In genomic region chr3:147793841-147794240, GRCh38 we compare ENCODE assay signal across 34 cellular contexts.
"Had no signal": no experiment of that assay in that cellular context is flagged by ENCODE, and none has a peak within 500 bp of the region (broad histone marks: within the 10 kb centered on the region; RNA-seq: fewer than 3 reads in every experiment).

No MANE protein-coding gene starts in this region.

- ATAC-seq: left lung; lower lobe of right lung; mucosa of descending colon; natural killer cell treated with Interleukin-12 subunit alpha and Interleukin-12 subunit beta and Interleukin-15 and Interleukin-18, amount 100 ng/mL, for 72 hours; stimulated activated naive CD8-positive, alpha-beta T cell treated with anti-CD3 and anti-CD28 coated beads, Interleukin-15, Interleukin-2, amounts not matched to agents 100 U/mL and 50 U/mL, for 24 hours had no signal

- H3K27me3 Mint-ChIP-seq: activated CD4-positive, alpha-beta memory T cell treated with anti-CD3 and anti-CD28 coated beads for 36 hours; activated CD4-positive, alpha-beta T cell treated with anti-CD3 and anti-CD28 coated beads, Interleukin-2, amount 10 ng/mL, durations not matched to agents 24 days and 14 days; activated naive CD4-positive, alpha-beta T cell treated with anti-CD3 and anti-CD28 coated beads, Interleukin-2, amount 10 ng/mL, durations not matched to agents 7 days and 5 days; activated naive CD8-positive, alpha-beta T cell treated with anti-CD3 and anti-CD28 coated beads, Interleukin-2, amount 10 ng/mL, durations not matched to agents 7 days and 5 days; natural killer cell treated with Interleukin-12 subunit alpha and Interleukin-12 subunit beta and Interleukin-15 and Interleukin-18, amount 100 ng/mL, for 72 hours had no signal

- H3K9me3 Mint-ChIP-seq: activated CD4-positive, alpha-beta memory T cell treated with anti-CD3 and anti-CD28 coated beads for 36 hours; activated CD4-positive, alpha-beta T cell treated with anti-CD3 and anti-CD28 coated beads, Interleukin-2, amount 10 ng/mL, durations not matched to agents 24 days and 14 days; activated naive CD4-positive, alpha-beta T cell treated with anti-CD3 and anti-CD28 coated beads, Interleukin-2, amount 10 ng/mL, durations not matched to agents 7 days and 5 days; activated naive CD8-positive, alpha-beta T cell treated with anti-CD3 and anti-CD28 coated beads, Interleukin-2, amount 10 ng/mL, durations not matched to agents 7 days and 5 days; activated T-helper 1 cell treated with anti-CD3 and anti-CD28 coated beads, Interleukin-12 subunit alpha, Interleukin-12 subunit beta, Interleukin-2, Interleukin-4 antibody, amounts not matched to agents 30 ng/mL and 10 ng/mL and 1 ng/mL, durations not matched to agents 14 hours and 24 hours and 36 hours; T-helper 1 cell treated with Interleukin-12 subunit alpha and Interleukin-12 subunit beta and Interleukin-4 antibody, amounts not matched to agents 30 μg/mL and 1 μg/mL, for 36 hours had no signal

- H3K27ac ChIP-seq: breast epithelium, epithelial cell of prostate, esophagus squamous epithelium, left lung, lower lobe of right lung, right atrium auricular region, spleen, thyroid gland, upper lobe of left lung, vagina had no signal

- H3K4me1 Mint-ChIP-seq: activated CD4-positive, alpha-beta T cell treated with anti-CD3 and anti-CD28 coated beads, Interleukin-2, amount 10 ng/mL, durations not matched to agents 24 days and 14 days; activated naive CD4-positive, alpha-beta T cell treated with anti-CD3 and anti-CD28 coated beads, Interleukin-2, amount 10 ng/mL, durations not matched to agents 7 days and 5 days; activated naive CD8-positive, alpha-beta T cell treated with anti-CD3 and anti-CD28 coated beads, Interleukin-2, amount 10 ng/mL, durations not matched to agents 7 days and 5 days had no signal

- H3K4me3 ChIP-seq: breast epithelium, esophagus squamous epithelium, left lung, lower lobe of right lung, mucosa of descending colon, right atrium auricular region, spleen, thyroid gland, upper lobe of left lung, vagina had no signal

- H3K4me1 ChIP-seq: breast epithelium, esophagus squamous epithelium, left lung, lower lobe of right lung, right atrium auricular region, spleen, thyroid gland, upper lobe of left lung, vagina had no signal

- H3K36me3 Mint-ChIP-seq: activated CD4-positive, alpha-beta memory T cell treated with anti-CD3 and anti-CD28 coated beads for 36 hours; activated naive CD4-positive, alpha-beta T cell treated with anti-CD3 and anti-CD28 coated beads, Interleukin-2, amount 10 ng/mL, durations not matched to agents 7 days and 5 days; activated naive CD8-positive, alpha-beta T cell treated with anti-CD3 and anti-CD28 coated beads, Interleukin-2, amount 10 ng/mL, durations not matched to agents 7 days and 5 days; natural killer cell treated with Interleukin-12 subunit alpha and Interleukin-12 subunit beta and Interleukin-15 and Interleukin-18, amount 100 ng/mL, for 72 hours had no signal

- DNase-seq: activated CD4-positive, alpha-beta memory T cell treated with anti-CD3 and anti-CD28 coated beads for 36 hours; activated CD4-positive, alpha-beta T cell treated with anti-CD3 and anti-CD28 coated beads, Interleukin-2, amount 10 ng/mL, durations not matched to agents 24 days and 14 days; activated CD4-positive, CD25-positive, alpha-beta regulatory T cell treated with anti-CD3 and anti-CD28 coated beads, Interleukin-2, amount 50 U/mL, for 72 hours; activated CD8-positive, alpha-beta memory T cell treated with anti-CD3 and anti-CD28 coated beads, Interleukin-2, amount 50 U/mL, for 4 hours; activated effector memory CD4-positive, alpha-beta T cell treated with anti-CD3 and anti-CD28 coated beads, Interleukin-2, amount 50 U/mL, for 16 hours; activated naive CD4-positive, alpha-beta T cell treated with anti-CD3 and anti-CD28 coated beads, Interleukin-2, amount 10 ng/mL, durations not matched to agents 7 days and 5 days; activated naive CD8-positive, alpha-beta T cell treated with anti-CD3 and anti-CD28 coated beads, Interleukin-2, amount 10 ng/mL, durations not matched to agents 7 days and 5 days; activated T-cell treated with anti-CD3 and anti-CD28 coated beads, Interleukin-2, amount 50 U/mL, for 1 hour; amniotic stem cell; central memory CD4-positive, alpha-beta T cell; dermis blood vessel endothelial cell; effector CD4-positive, alpha-beta T cell; esophagus squamous epithelium; foreskin melanocyte; left lung; lower lobe of right lung; mucosa of descending colon; spleen; stimulated activated CD4-positive, alpha-beta T cell treated with anti-CD3 and anti-CD28 coated beads, Interleukin-2, amount 100 ng/mL, for 48 hours; stimulated activated naive CD8-positive, alpha-beta T cell treated with anti-CD3 and anti-CD28 coated beads, Interleukin-15, Interleukin-2, amounts not matched to agents 100 U/mL and 50 U/mL, for 24 hours; substantia nigra; SW 1271; T-helper 9 cell; thyroid gland; upper lobe of left lung had no signal

- H3K4me3 Mint-ChIP-seq: activated CD4-positive, alpha-beta memory T cell treated with anti-CD3 and anti-CD28 coated beads for 36 hours; activated CD4-positive, alpha-beta T cell treated with anti-CD3 and anti-CD28 coated beads, Interleukin-2, amount 10 ng/mL, durations not matched to agents 24 days and 14 days; activated naive CD4-positive, alpha-beta T cell treated with anti-CD3 and anti-CD28 coated beads, Interleukin-2, amount 10 ng/mL, durations not matched to agents 7 days and 5 days; activated naive CD8-positive, alpha-beta T cell treated with anti-CD3 and anti-CD28 coated beads, Interleukin-2, amount 10 ng/mL, durations not matched to agents 7 days and 5 days; activated T-helper 1 cell treated with anti-CD3 and anti-CD28 coated beads, Interleukin-12 subunit alpha, Interleukin-12 subunit beta, Interleukin-2, Interleukin-4 antibody, amounts not matched to agents 30 ng/mL and 10 ng/mL and 1 ng/mL, durations not matched to agents 14 hours and 24 hours and 36 hours; natural killer cell treated with Interleukin-12 subunit alpha and Interleukin-12 subunit beta and Interleukin-15 and Interleukin-18, amount 100 ng/mL, for 72 hours; T-helper 1 cell treated with Interleukin-12 subunit alpha and Interleukin-12 subunit beta and Interleukin-4 antibody, amounts not matched to agents 30 μg/mL and 1 μg/mL, for 36 hours had no signal

- H3K27me3 ChIP-seq: breast epithelium, esophagus squamous epithelium, left lung, right atrium auricular region, spleen, thyroid gland, upper lobe of left lung, vagina had no signal

- H3K9me3 ChIP-seq: breast epithelium, esophagus squamous epithelium, left lung, lower lobe of right lung, mucosa of descending colon, right atrium auricular region, spleen, thyroid gland, upper lobe of left lung, vagina had no signal

- FAIRE-seq: colon, TTC549 had no signal

- H3K36me3 ChIP-seq: breast epithelium, esophagus squamous epithelium, left lung, lower lobe of right lung, right atrium auricular region, spleen, thyroid gland, upper lobe of left lung, vagina had no signal

- H3K27ac Mint-ChIP-seq: activated CD4-positive, alpha-beta memory T cell treated with anti-CD3 and anti-CD28 coated beads for 36 hours; activated CD4-positive, alpha-beta T cell treated with anti-CD3 and anti-CD28 coated beads, Interleukin-2, amount 10 ng/mL, durations not matched to agents 24 days and 14 days; activated naive CD4-positive, alpha-beta T cell treated with anti-CD3 and anti-CD28 coated beads, Interleukin-2, amount 10 ng/mL, durations not matched to agents 7 days and 5 days; activated naive CD8-positive, alpha-beta T cell treated with anti-CD3 and anti-CD28 coated beads, Interleukin-2, amount 10 ng/mL, durations not matched to agents 7 days and 5 days; activated T-helper 1 cell treated with anti-CD3 and anti-CD28 coated beads, Interleukin-12 subunit alpha, Interleukin-12 subunit beta, Interleukin-2, Interleukin-4 antibody, amounts not matched to agents 30 ng/mL and 10 ng/mL and 1 ng/mL, durations not matched to agents 14 hours and 24 hours and 36 hours; natural killer cell treated with Interleukin-12 subunit alpha and Interleukin-12 subunit beta and Interleukin-15 and Interleukin-18, amount 100 ng/mL, for 72 hours; T-helper 1 cell treated with Interleukin-12 subunit alpha and Interleukin-12 subunit beta and Interleukin-4 antibody, amounts not matched to agents 30 μg/mL and 1 μg/mL, for 36 hours had no signal
